13 cellular contexts compared by ENCODE assay signal in genomic region chr22:24137595-24137994, GRCh38. TPM values are rescaled to one million over a fixed set of nuclear protein-coding genes. Genes with fewer than 3 reads are reported as not detected.
DNase-seq lines count a peak whose midpoint lies in the region; ATAC-seq and TF ChIP-seq lines count a peak whose summit lies in the region.
"Had no signal": no experiment of that assay in that cellular context is flagged by ENCODE, and none has a peak within 500 bp of the region (broad histone marks: within the 10 kb centered on the region; RNA-seq: fewer than 3 reads in every experiment).

No MANE protein-coding gene starts in this region.

- H3K4me3 ChIP-seq in thyroid gland (replicated peaks in 1 of 3): no peak overlapping the region
- H3K4me3 ChIP-seq: SJCRH30, transverse colon had no signal

- POLR2A ChIA-PET in activated CD4-positive, alpha-beta T cell treated with anti-CD3 and anti-CD28 coated beads, Interleukin-2, amount 10 ng/mL, durations not matched to agents 7 days and 5 days (lab: Charles Lee): no interaction called here

- peaks cover 3 to 5% of the 10 kb centered on the region in 2 donors for H3K36me3 Mint-ChIP-seq in activated T-cell treated with anti-CD3 and anti-CD28 coated beads, Interleukin-2, amount 50 U/mL, for 72 hours (ENCODE audit: insufficient read depth in 2 of 2)
- peaks cover 51% of the 10 kb centered on the region for H3K36me3 Mint-ChIP-seq in activated CD4-positive, alpha-beta T cell treated with anti-CD3 and anti-CD28 coated beads, Interleukin-2, amount 10 ng/mL, durations not matched to agents 7 days and 5 days (ENCODE audit: low read depth)

- no peak for DNase-seq in activated T-cell treated with anti-CD3 and anti-CD28 coated beads, Interleukin-2, amount 50 U/mL, for 72 hours
- DNase-seq in activated T-cell treated with anti-CD3 and anti-CD28 coated beads, Interleukin-2, amount 50 U/mL, for 1 hour: no peak
- DNase-seq in astrocyte of the hippocampus (ENCODE audit: low read depth, low spot score) (peak; percentile 81), hepatic stellate cell (ENCODE audit: low spot score) (peak; percentile 62), thyroid gland (no peak), mucosa of gallbladder (ENCODE audit: low spot score) (no peak), NCI-H774 (lab: John Stamatoyannopoulos, UW) (no peak)
- no peak for DNase-seq in activated CD4-positive, alpha-beta T cell treated with anti-CD3 and anti-CD28 coated beads, Interleukin-2, amount 10 ng/mL, durations not matched to agents 7 days and 5 days
- DNase-seq: activated naive CD8-positive, alpha-beta T cell treated with anti-CD3 and anti-CD28 coated beads for 36 hours; H9; nephron progenitor cell; SJCRH30; transverse colon had no signal

- TF ChIP-seq POLR2A in thyroid gland (IDR thresholded peaks at IDR 0.05): no peak

- H3K4me1 ChIP-seq in thyroid gland: peaks cover 35 to 64% of the 10 kb centered on the region in 2 donors
- H3K4me1 ChIP-seq: SJCRH30 had no signal

- no peaks in the 10 kb centered on the region for H3K27me3 ChIP-seq in thyroid gland
- H3K27me3 ChIP-seq: SJCRH30, transverse colon had no signal

- TF ChIP-seq CTCF in thyroid gland (IDR thresholded peaks at IDR 0.05): no peak

- peaks cover 56% of the 10 kb centered on the region for H3K4me1 Mint-ChIP-seq in activated T-cell treated with anti-CD3 and anti-CD28 coated beads, Interleukin-2, amount 50 U/mL, for 72 hours (ENCODE audit: low read depth)
- peaks cover 45% of the 10 kb centered on the region for H3K4me1 Mint-ChIP-seq in activated CD4-positive, alpha-beta T cell treated with anti-CD3 and anti-CD28 coated beads, Interleukin-2, amount 10 ng/mL, durations not matched to agents 7 days and 5 days

- H3K27ac Mint-ChIP-seq in activated T-cell treated with anti-CD3 and anti-CD28 coated beads, Interleukin-2, amount 50 U/mL, for 72 hours: peak overlapping the region; percentile 17
- no peak overlapping the region for H3K27ac Mint-ChIP-seq in activated CD4-positive, alpha-beta T cell treated with anti-CD3 and anti-CD28 coated beads, Interleukin-2, amount 10 ng/mL, durations not matched to agents 7 days and 5 days
- H3K27ac Mint-ChIP-seq: activated naive CD8-positive, alpha-beta T cell treated with anti-CD3 and anti-CD28 coated beads for 36 hours; nephron progenitor cell had no signal

- H3K9me3 ChIP-seq in thyroid gland: no peaks in the 10 kb centered on the region
- H3K9me3 ChIP-seq: SJCRH30, transverse colon had no signal

- 9 to 25% methylated on average over 2 of the region's 2 CpGs for WGBS in thyroid gland, 2 donors

- peak overlapping the region; percentile 54 to 76 (median 74) for H3K27ac ChIP-seq in thyroid gland
- H3K27ac ChIP-seq: SJCRH30, transverse colon had no signal

- CTCF ChIA-PET in activated CD4-positive, alpha-beta T cell treated with anti-CD3 and anti-CD28 coated beads, Interleukin-2, amount 10 ng/mL, durations not matched to agents 7 days and 5 days (lab: Charles Lee): interaction anchor here (1.1 kb wide), 1 partner anchor 12 kb away, joined by 3 read pairs; no protein-coding TSS in a partner anchor

- no peak for ATAC-seq in activated T-cell treated with anti-CD3 and anti-CD28 coated beads, Interleukin-2, amount 50 U/mL, for 72 hours (replicated peaks in 1 of 2)

- no peaks in the 10 kb centered on the region for H3K27me3 Mint-ChIP-seq in activated T-cell treated with anti-CD3 and anti-CD28 coated beads, Interleukin-2, amount 50 U/mL, for 72 hours (ENCODE audit: low read depth)
- no peaks in the 10 kb centered on the region for H3K27me3 Mint-ChIP-seq in activated CD4-positive, alpha-beta T cell treated with anti-CD3 and anti-CD28 coated beads, Interleukin-2, amount 10 ng/mL, durations not matched to agents 7 days and 5 days
- H3K27me3 Mint-ChIP-seq: activated naive CD8-positive, alpha-beta T cell treated with anti-CD3 and anti-CD28 coated beads for 36 hours had no signal

- intact Hi-C loops in thyroid gland (cut with DNase I): no loop called here

- H3K36me3 ChIP-seq in thyroid gland: peaks cover 4 to 7% of the 10 kb centered on the region in 2 donors
- H3K36me3 ChIP-seq: SJCRH30, transverse colon had no signal

- no peaks in the 10 kb centered on the region for H3K9me3 Mint-ChIP-seq in activated T-cell treated with anti-CD3 and anti-CD28 coated beads, Interleukin-2, amount 50 U/mL, for 72 hours
- no peaks in the 10 kb centered on the region for H3K9me3 Mint-ChIP-seq in activated CD4-positive, alpha-beta T cell treated with anti-CD3 and anti-CD28 coated beads, Interleukin-2, amount 10 ng/mL, durations not matched to agents 7 days and 5 days
- H3K9me3 Mint-ChIP-seq: activated naive CD8-positive, alpha-beta T cell treated with anti-CD3 and anti-CD28 coated beads for 36 hours; H9; nephron progenitor cell had no signal

- no peak overlapping the region for H3K4me3 Mint-ChIP-seq in activated T-cell treated with anti-CD3 and anti-CD28 coated beads, Interleukin-2, amount 50 U/mL, for 72 hours
- no peak overlapping the region for H3K4me3 Mint-ChIP-seq in activated CD4-positive, alpha-beta T cell treated with anti-CD3 and anti-CD28 coated beads, Interleukin-2, amount 10 ng/mL, durations not matched to agents 7 days and 5 days
- H3K4me3 Mint-ChIP-seq: activated naive CD8-positive, alpha-beta T cell treated with anti-CD3 and anti-CD28 coated beads for 36 hours; H9; nephron progenitor cell had no signal

RNA-seq across cellular contexts. Expression of gene SUSD2, which starts 43.7 kb away (rescaled TPM):
- under 1 TPM; 0.55 to 0.60 TPM for total RNA-seq in activated T-cell treated with anti-CD3 and anti-CD28 coated beads, Interleukin-2, amount 50 U/mL, for 72 hours
- total RNA-seq in thyroid gland (10 to 100 TPM in 3 of 4 donors, 1 to 10 TPM in 1; 9.5 to 22.5 (median 15.1) TPM), mucosa of gallbladder (2.0 TPM)
- 1 to 10 TPM; 1.0 to 1.1 TPM for total RNA-seq in activated CD4-positive, alpha-beta T cell treated with anti-CD3 and anti-CD28 coated beads, Interleukin-2, amount 10 ng/mL, durations not matched to agents 7 days and 5 days
- total RNA-seq: SJCRH30 had no signal

Comparison
In these comparisons a context has a peak if more than half of its experiments do, and no peak if none do; other contexts are left out.
1. DNase-seq: peak in astrocyte of the hippocampus (single experiment) and hepatic stellate cell (single experiment); none in activated T-cell treated with anti-CD3 and anti-CD28 coated beads, Interleukin-2, amount 50 U/mL, for 72 hours (0 of 2), activated T-cell treated with anti-CD3 and anti-CD28 coated beads, Interleukin-2, amount 50 U/mL, for 1 hour (single experiment), thyroid gland (0 of 2), mucosa of gallbladder (single experiment), activated CD4-positive, alpha-beta T cell treated with anti-CD3 and anti-CD28 coated beads, Interleukin-2, amount 10 ng/mL, durations not matched to agents 7 days and 5 days (single experiment) and NCI-H774 (single experiment).